ENCODE assay signal across 8 cellular contexts in genomic region chr15:77819841-77820728, GRCh38.
DNase-seq lines count a peak whose midpoint lies in the region; ATAC-seq and TF ChIP-seq lines count a peak whose summit lies in the region.

No MANE protein-coding gene starts in this region.

- H3K36me3 Mint-ChIP-seq in progenitor cell of endocrine pancreas (ENCODE audit: insufficient read depth): no peaks in the 10 kb centered on the region

- H3K4me3 Mint-ChIP-seq in progenitor cell of endocrine pancreas (ENCODE audit: low read depth): peak overlapping the region; percentile 65

- DNase-seq in NCI-H1105 treated with DMSO at 0.1 percent for 48 hours (lab: John Stamatoyannopoulos, UW) (peak; percentile 33), NCI-H1105 (lab: John Stamatoyannopoulos, UW) (no peak), NCI-H748 (lab: John Stamatoyannopoulos, UW; ENCODE audit: unreplicated experiment) (peak; percentile 63), epithelial cell of esophagus (ENCODE audit: low read depth) (peak; percentile 18), progenitor cell of endocrine pancreas (ENCODE audit: low spot score, unreplicated experiment) (peak; percentile 56), AG08396 (ENCODE audit: low spot score) (no peak)
- no peak for DNase-seq in stimulated activated CD4-positive, alpha-beta T cell treated with anti-CD3 and anti-CD28 coated beads, Interleukin-12 subunit alpha, Interleukin-12 subunit beta, amount 100 ng/mL, for 4 hours

- H3K4me1 Mint-ChIP-seq in progenitor cell of endocrine pancreas (ENCODE audit: low read depth): peaks cover 18% of the 10 kb centered on the region

- H3K9me3 Mint-ChIP-seq in progenitor cell of endocrine pancreas (ENCODE audit: low read depth): no peaks in the 10 kb centered on the region

- no peak for ATAC-seq in GM18502 (IDR thresholded peaks at IDR 0.05; ENCODE audit: poor library complexity, unreplicated experiment)

- H3K27ac Mint-ChIP-seq in progenitor cell of endocrine pancreas: no peak overlapping the region

- peaks cover 39% of the 10 kb centered on the region for H3K27me3 Mint-ChIP-seq in progenitor cell of endocrine pancreas

- TF ChIP-seq CTCF in epithelial cell of esophagus (IDR thresholded peaks at IDR 0.05; ENCODE audit: insufficient read depth, low read depth, low read length, missing control alignments) (no peak), progenitor cell of endocrine pancreas (IDR thresholded peaks at IDR 0.05; ENCODE audit: unreplicated experiment) (peak; percentile 53)

- H3K4me3 ChIP-seq in epithelial cell of esophagus (ENCODE audit: low read length): no peak overlapping the region

Comparison
In these comparisons a context has a peak if more than half of its experiments do, and no peak if none do; other contexts are left out.
1. DNase-seq: peak in NCI-H1105 treated with DMSO at 0.1 percent for 48 hours (single experiment), NCI-H748 (single experiment), epithelial cell of esophagus (single experiment) and progenitor cell of endocrine pancreas (single experiment); none in NCI-H1105 (single experiment), stimulated activated CD4-positive, alpha-beta T cell treated with anti-CD3 and anti-CD28 coated beads, Interleukin-12 subunit alpha, Interleukin-12 subunit beta, amount 100 ng/mL, for 4 hours (single experiment) and AG08396 (single experiment).